9 cellular contexts compared by ENCODE assay signal in the genomic region with DNA sequence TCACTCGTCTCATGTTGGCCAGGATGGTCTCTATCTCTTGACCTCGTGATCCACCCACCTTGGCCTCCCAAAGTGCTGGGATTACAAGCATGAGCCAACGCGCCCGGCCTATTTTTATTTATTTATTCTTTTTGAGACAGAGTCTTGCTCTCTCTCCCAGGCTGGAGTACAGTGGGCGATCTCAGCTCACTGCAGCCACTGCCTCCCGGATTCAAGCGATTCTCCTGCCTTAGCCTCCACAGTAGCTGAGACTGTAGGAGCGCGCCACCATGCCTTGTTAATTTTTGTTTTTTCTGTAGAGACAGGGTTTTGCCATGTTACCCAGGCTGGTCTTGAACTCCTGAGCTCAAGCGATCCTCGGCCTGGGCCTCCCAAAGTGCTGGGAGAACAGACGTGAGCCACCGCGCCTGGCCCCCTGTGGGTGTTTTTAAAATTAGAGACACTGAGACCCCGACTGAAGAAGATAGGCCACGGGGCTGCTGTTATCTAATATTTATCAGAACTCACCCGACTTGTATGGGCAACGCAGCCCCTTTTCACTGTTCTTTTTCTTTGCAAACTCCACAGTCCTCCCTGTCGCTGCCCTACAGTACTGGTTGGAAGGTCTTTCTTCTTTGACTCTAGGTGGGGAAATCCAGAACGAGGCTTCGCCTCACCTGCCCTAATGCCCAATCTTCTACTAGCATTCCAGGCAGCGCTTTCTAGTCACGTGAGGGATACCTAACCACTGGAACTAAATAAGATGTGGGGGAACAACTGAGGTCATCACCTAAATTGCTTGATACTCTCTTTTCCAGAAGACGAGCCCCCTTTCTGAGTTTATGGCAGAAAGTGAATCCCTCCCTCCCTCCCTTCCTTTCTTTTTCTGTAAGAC. TPM values are rescaled to one million over a fixed set of nuclear protein-coding genes. Genes with fewer than 3 reads are reported as not detected.
DNase-seq lines count a peak whose midpoint lies in the region; ATAC-seq, FAIRE-seq and TF ChIP-seq lines count a peak whose summit lies in the region.
"Had no signal": no experiment of that assay in that cellular context is flagged by ENCODE, and none has a peak within 500 bp of the region (broad histone marks: within the 10 kb centered on the region; RNA-seq: fewer than 3 reads in every experiment).

No MANE protein-coding gene starts in this region.

- TF ChIP-seq CTCF in K562 (IDR thresholded peaks at IDR 0.05 in 2 of 3, conservative IDR thresholded peaks at IDR 0.05 in 1 of 3; ENCODE audit: insufficient read depth in 2 of 3, low read depth in 1 of 3, low read length in 3 of 3), result no peak
- TF ChIP-seq CTCF in type B pancreatic cell (conservative IDR thresholded peaks at IDR 0.05), result no peak

- in situ Hi-C loops in K562 (cut with MboI), result no loop called here

- H3K4me3 Mint-ChIP-seq in activated naive CD4-positive, alpha-beta T cell treated with anti-CD3 and anti-CD28 coated beads, Interleukin-2, amount 10 ng/mL, durations not matched to agents 7 days and 5 days, result no peak overlapping the region
- peak overlapping the region; percentile 97 for H3K4me3 Mint-ChIP-seq in type B pancreatic cell

- H3K9ac ChIP-seq in K562 (ENCODE audit: insufficient read depth in 1 of 2, low read depth in 2 of 2, low read length in 2 of 2), result no peak overlapping the region
- H3K9ac ChIP-seq in muscle layer of colon (ENCODE audit: low read length), result no peak overlapping the region

- peaks cover 12 to 22% of the 10 kb centered on the region in 2 experiments for H3K4me1 ChIP-seq in K562 (replicated peaks in 1 of 2; ENCODE audit: control insufficient read depth in 2 of 2, insufficient read depth in 2 of 2, low read length in 2 of 2)
- peaks cover 9% of the 10 kb centered on the region for H3K4me1 ChIP-seq in muscle layer of colon (ENCODE audit: insufficient read depth, low read length)

- 76% methylated on average over 18 of the region's 25 CpGs for WGBS in K562 (ENCODE audit: insufficient coverage, low coverage, missing lambda C conversion rate)

- BruUV-seq in K562 (replicated peaks; lab: Mats Ljungman, UMichigan), result no TSS peak

- no peak overlapping the region for H3K4me2 ChIP-seq in K562 (ENCODE audit: insufficient read depth, low read length)

- H3K9me3 ChIP-seq in K562 (replicated peaks; ENCODE audit: control insufficient read depth, insufficient read depth, low read depth, low read length) (no peaks in the 10 kb centered on the region), muscle layer of colon (ENCODE audit: low read length) (no peaks in the 10 kb centered on the region)

- no peaks in the 10 kb centered on the region for H3K9me3 Mint-ChIP-seq in activated naive CD4-positive, alpha-beta T cell treated with anti-CD3 and anti-CD28 coated beads, Interleukin-2, amount 10 ng/mL, durations not matched to agents 7 days and 5 days
- no peaks in the 10 kb centered on the region for H3K9me3 Mint-ChIP-seq in type B pancreatic cell

- no peak for TF ChIP-seq POLR2A in K562 (conservative IDR thresholded peaks at IDR 0.05)

- CTCF ChIA-PET in activated naive CD4-positive, alpha-beta T cell treated with anti-CD3 and anti-CD28 coated beads, Interleukin-2, amount 10 ng/mL, durations not matched to agents 7 days and 5 days (lab: Charles Lee), result no interaction called here
- CTCF ChIA-PET in K562 (lab: Yijun Ruan, JAX; ENCODE audit: low intra/inter-chr PET ratio), result no interaction called here

- no peak for TF ChIP-seq RAD21 in K562 (CRISPR knock-in tag; conservative IDR thresholded peaks at IDR 0.05 in 1 of 2, IDR thresholded peaks at IDR 0.05 in 1 of 2)

- H3K79me2 ChIP-seq in K562 (ENCODE audit: control insufficient read depth, insufficient read depth, low read length), result peaks cover 18% of the 10 kb centered on the region

- FAIRE-seq in K562 (lab: Jason Lieb, UNC), result no peak

- ATAC-seq in K562 (no peak), HG02571 (IDR thresholded peaks at IDR 0.05; ENCODE audit: unreplicated experiment) (no peak), GM21737 (IDR thresholded peaks at IDR 0.05; ENCODE audit: unreplicated experiment) (no peak)

- peaks cover 29% of the 10 kb centered on the region for H3K27me3 Mint-ChIP-seq in activated naive CD4-positive, alpha-beta T cell treated with anti-CD3 and anti-CD28 coated beads, Interleukin-2, amount 10 ng/mL, durations not matched to agents 7 days and 5 days
- H3K27me3 Mint-ChIP-seq in type B pancreatic cell, result peaks cover 7% of the 10 kb centered on the region

- H3K27ac Mint-ChIP-seq in activated naive CD4-positive, alpha-beta T cell treated with anti-CD3 and anti-CD28 coated beads, Interleukin-2, amount 10 ng/mL, durations not matched to agents 7 days and 5 days, result peak overlapping the region; percentile 93
- H3K27ac Mint-ChIP-seq in type B pancreatic cell, result peak overlapping the region; percentile 100

- intact Hi-C loops in K562 (cut with micrococcal nuclease), result no loop called here

- peak overlapping the region; percentile 81; the same call in 1 of the 2 replicates for H3K4me3 ChIP-seq in K562
- no peak overlapping the region for H3K4me3 ChIP-seq in muscle layer of colon (ENCODE audit: low read depth in 1 of 2, low read length in 2 of 2)

- H3K36me3 ChIP-seq in K562 (ENCODE audit: control insufficient read depth, insufficient read depth, low read length), result no peaks in the 10 kb centered on the region
- H3K36me3 ChIP-seq in muscle layer of colon (ENCODE audit: insufficient read depth, low read length), result no peaks in the 10 kb centered on the region

- no peaks in the 10 kb centered on the region for H4K20me1 ChIP-seq in K562 (replicated peaks; ENCODE audit: control insufficient read depth, insufficient read depth, low read length)

- H3K4me1 Mint-ChIP-seq in activated naive CD4-positive, alpha-beta T cell treated with anti-CD3 and anti-CD28 coated beads, Interleukin-2, amount 10 ng/mL, durations not matched to agents 7 days and 5 days, result peaks cover 37% of the 10 kb centered on the region
- peaks cover 5% of the 10 kb centered on the region for H3K4me1 Mint-ChIP-seq in type B pancreatic cell (ENCODE audit: unreplicated experiment)

- POLR2A ChIA-PET in K562 (lab: Yijun Ruan, JAX), result no interaction called here

- 0 out of 2 replicates have a peak overlapping the region, but pooled peaks have one; percentile 82 for H2AFZ ChIP-seq in K562 (ENCODE audit: low read depth, low read length)

- H3K9me1 ChIP-seq in K562 (ENCODE audit: control insufficient read depth, insufficient read depth, low read length), result no peaks in the 10 kb centered on the region

- H3K27me3 ChIP-seq in K562 (ENCODE audit: control insufficient read depth in 2 of 2, insufficient read depth in 2 of 2, low read length in 2 of 2) (no peaks in the 10 kb centered on the region), muscle layer of colon (ENCODE audit: control insufficient read depth in 1 of 2, insufficient read depth in 2 of 2, low read length in 2 of 2) (no peaks in the 10 kb centered on the region)

- no peaks in the 10 kb centered on the region for H3K36me3 Mint-ChIP-seq in activated naive CD4-positive, alpha-beta T cell treated with anti-CD3 and anti-CD28 coated beads, Interleukin-2, amount 10 ng/mL, durations not matched to agents 7 days and 5 days
- peaks cover 14% of the 10 kb centered on the region for H3K36me3 Mint-ChIP-seq in type B pancreatic cell

- H3K27ac ChIP-seq in K562 (ENCODE audit: extremely low read depth, low read depth, low read length), result peak overlapping the region; percentile 88; the same call in 2 of the 3 replicates
- H3K27ac ChIP-seq in muscle layer of colon (ENCODE audit: low read depth, low read length), result peak overlapping the region; percentile 35

- no peak for TF ChIP-seq EP300 in K562 (IDR thresholded peaks at IDR 0.05; ENCODE audit: low read length)

- DNase-seq in activated naive CD4-positive, alpha-beta T cell treated with anti-CD3 and anti-CD28 coated beads, Interleukin-2, amount 10 ng/mL, durations not matched to agents 7 days and 5 days, result no peak
- no peak for DNase-seq in activated naive CD4-positive, alpha-beta T cell treated with anti-CD3 and anti-CD28 coated beads, Interleukin-2, amount 50 U/mL, for 16 hours
- DNase-seq in K562 (ENCODE audit: extremely low read depth in 1 of 4, low spot score in 3 of 4) (no peak), type B pancreatic cell (ENCODE audit: extremely low spot score, unreplicated experiment) (no peak), activated gamma-delta T cell treated with Interleukin-2 at 50 U/mL for 16 hours (no peak)

RNA-seq across cellular contexts. Expression of gene GABARAPL1, which starts 1.3 kb away (rescaled TPM):
- total RNA-seq in K562 (2011; cell fraction: chromatin; rRNA removed; ENCODE audit: low replicate concordance), result 8.9 and 12.1 TPM in 2 replicates
- total RNA-seq in K562 (2011; cell fraction: nucleolus; rRNA removed), result 8.7 and 12.1 TPM in 2 replicates
- total RNA-seq in K562 (2011; cell fraction: nucleoplasm; rRNA removed), result 13.8 and 16.3 TPM in 2 replicates
- total RNA-seq in K562 (2014; rRNA removed) (8.8 and 10.1 TPM in 2 replicates), K562 (2014; rRNA removed; fragmentation: Illumina TruSeq; extraction: Trizol) (11.6 and 15.3 TPM in 2 replicates), K562 (2015; rRNA removed; fragmentation: Illumina TruSeq; extraction: Trizol) (5.5 TPM in 2 replicates), K562 (2021) (10.6 and 11.7 TPM in 2 replicates), type B pancreatic cell (ENCODE audit: low replicate concordance) (43.5 and 252 TPM in 2 replicates)
- polyA plus RNA-seq in K562 (2011; rRNA removed) (11.0 and 15.7 TPM in 2 replicates), K562 (2014; fragmentation: Illumina TruSeq; extraction: Trizol) (15.9 and 17.9 TPM in 2 replicates), K562 (2014; fragmentation: Nextera tagmentation; extraction: Ambion mirVana) (1 to 10 TPM; 2.3 to 3.2 TPM), K562 (2014; rRNA removed) (11.3 and 11.7 TPM in 2 replicates)
- 6.1 and 8.0 TPM in 2 replicates for polyA plus RNA-seq in K562 (2011; cell fraction: cytosol; rRNA removed)
- polyA plus RNA-seq in K562 (2011; cell fraction: nucleus; rRNA removed), result 11.3 and 13.2 TPM in 2 replicates
- 10.7 and 19.8 TPM in 2 replicates for polyA plus RNA-seq in K562 (2012)
- polyA minus RNA-seq in K562 (2011; rRNA and poly(A)+ RNA removed), result 7.7 and 9.1 TPM in 2 replicates
- polyA minus RNA-seq in K562 (2011; cell fraction: cytosol; rRNA and poly(A)+ RNA removed), result 3.6 and 5.4 TPM in 2 replicates
- polyA minus RNA-seq in K562 (2011; cell fraction: nucleus; rRNA and poly(A)+ RNA removed), result 4.2 and 5.9 TPM in 2 replicates

RNA-seq across cellular contexts. Expression of gene TMEM52B, which starts 32.5 kb away (rescaled TPM):
- total RNA-seq in K562 (2011; cell fraction: chromatin; rRNA removed; ENCODE audit: low replicate concordance), result not detected in 2 replicates
- total RNA-seq in K562 (2011; cell fraction: nucleolus; rRNA removed), result not detected in 2 replicates
- not detected in 2 replicates for total RNA-seq in K562 (2011; cell fraction: nucleoplasm; rRNA removed)
- total RNA-seq in K562 (2014; rRNA removed), result not detected in 2 replicates
- not detected in 2 replicates for total RNA-seq in K562 (2014; rRNA removed; fragmentation: Illumina TruSeq; extraction: Trizol)
- total RNA-seq in K562 (2015; rRNA removed; fragmentation: Illumina TruSeq; extraction: Trizol), result not detected in 2 replicates
- not detected in 2 replicates for total RNA-seq in K562 (2021)
- polyA plus RNA-seq in K562 (2011; rRNA removed), result not detected in 2 replicates
- polyA plus RNA-seq in K562 (2011; cell fraction: cytosol; rRNA removed), result not detected in 2 replicates
- polyA plus RNA-seq in K562 (2011; cell fraction: nucleus; rRNA removed), result not detected in 2 replicates
- polyA plus RNA-seq in K562 (2012), result not detected in 2 replicates
- not detected in 2 replicates for polyA plus RNA-seq in K562 (2014; fragmentation: Illumina TruSeq; extraction: Trizol)
- not detected for polyA plus RNA-seq in K562 (2014; fragmentation: Nextera tagmentation; extraction: Ambion mirVana)
- not detected in 2 replicates for polyA plus RNA-seq in K562 (2014; rRNA removed)
- not detected in 2 replicates for polyA minus RNA-seq in K562 (2011; rRNA and poly(A)+ RNA removed)
- not detected in 2 replicates for polyA minus RNA-seq in K562 (2011; cell fraction: cytosol; rRNA and poly(A)+ RNA removed)
- not detected in 2 replicates for polyA minus RNA-seq in K562 (2011; cell fraction: nucleus; rRNA and poly(A)+ RNA removed)
- 0.68 and 3.4 TPM in 2 replicates for total RNA-seq in type B pancreatic cell (ENCODE audit: low replicate concordance)
- total RNA-seq: glomerular endothelial cell had no signal

RNA-seq across cellular contexts. Expression of gene OLR1, which starts 39.4 kb away (rescaled TPM):
- not detected in 2 replicates for total RNA-seq in K562 (2011; cell fraction: chromatin; rRNA removed; ENCODE audit: low replicate concordance)
- total RNA-seq in K562 (2011; cell fraction: nucleolus; rRNA removed), result not detected in 2 replicates
- not detected in 2 replicates for total RNA-seq in K562 (2011; cell fraction: nucleoplasm; rRNA removed)
- total RNA-seq in K562 (2014; rRNA removed) (not detected in 2 replicates), K562 (2014; rRNA removed; fragmentation: Illumina TruSeq; extraction: Trizol) (not detected in 2 replicates), K562 (2015; rRNA removed; fragmentation: Illumina TruSeq; extraction: Trizol) (not detected in 2 replicates), K562 (2021) (0.45 TPM in 1 of 2 replicates, not detected in the other), type B pancreatic cell (ENCODE audit: low replicate concordance) (0.19 and 2.8 TPM in 2 replicates)
- polyA plus RNA-seq in K562 (2011; rRNA removed) (not detected in 2 replicates), K562 (2014; fragmentation: Illumina TruSeq; extraction: Trizol) (not detected in 2 replicates), K562 (2014; fragmentation: Nextera tagmentation; extraction: Ambion mirVana) (not detected), K562 (2014; rRNA removed) (not detected in 2 replicates)
- polyA plus RNA-seq in K562 (2011; cell fraction: cytosol; rRNA removed), result not detected in 2 replicates
- not detected in 2 replicates for polyA plus RNA-seq in K562 (2011; cell fraction: nucleus; rRNA removed)
- not detected in 2 replicates for polyA plus RNA-seq in K562 (2012)
- 0.69 TPM in 1 of 2 replicates, not detected in the other for polyA minus RNA-seq in K562 (2011; rRNA and poly(A)+ RNA removed)
- not detected in 2 replicates for polyA minus RNA-seq in K562 (2011; cell fraction: cytosol; rRNA and poly(A)+ RNA removed)
- 0.11 TPM in 1 of 2 replicates, not detected in the other for polyA minus RNA-seq in K562 (2011; cell fraction: nucleus; rRNA and poly(A)+ RNA removed)
